1 cellular context compared by ENCODE assay signal in genomic region chr1:16916036-16916880, GRCh38.
TF ChIP-seq lines count a peak whose summit lies in the region.

No MANE protein-coding gene starts in this region.

TF ChIP-seq in K562, 482 proteins besides CTCF, POLR2A, EP300 and RAD21:
- 0 out of 2 replicates have a peak, but pooled peaks have one; percentile 3 for TF ChIP-seq ZNF121 (CRISPR knock-in tag; conservative IDR thresholded peaks at IDR 0.05)
